In genomic region chr1:72284084-72284397, GRCh38 we compare ENCODE assay signal across 9 cellular contexts.
DNase-seq lines count a peak whose midpoint lies in the region; ATAC-seq lines count a peak whose summit lies in the region.
"Had no signal": no experiment of that assay in that cellular context is flagged by ENCODE, and none has a peak within 500 bp of the region (broad histone marks: within the 10 kb centered on the region; RNA-seq: fewer than 3 reads in every experiment).

No MANE protein-coding gene starts in this region.

- H3K9ac ChIP-seq in SK-N-MC (ENCODE audit: insufficient read length) (peak overlapping the region; percentile 70), iPS-18a (ENCODE audit: low read length) (peak overlapping the region; percentile 87)

- DNase-seq in NCI-H2029 (lab: John Stamatoyannopoulos, UW) = peak; percentile 66
- no peak for DNase-seq in NCI-H2029 treated with DMSO at 0.1 percent for 48 hours (lab: John Stamatoyannopoulos, UW)
- DNase-seq in SK-N-MC (ENCODE audit: low read depth, low spot score) = no peak
- peak in 2 of 49 donors; percentile 75 to 82 for DNase-seq in substantia nigra (lab: John Stamatoyannopoulos, UW)
- DNase-seq in LoVo (ENCODE audit: low spot score) = no peak
- DNase-seq in activated gamma-delta T cell (lab: John Stamatoyannopoulos, UW) = no peak
- DNase-seq: T-helper 9 cell had no signal

- peaks cover 34% of the 10 kb centered on the region for H3K27me3 ChIP-seq in iPS-18a (ENCODE audit: control insufficient read depth, insufficient read depth, low read length)

- no peak overlapping the region for H3K27ac ChIP-seq in SK-N-MC
- H3K27ac ChIP-seq in iPS-18a (ENCODE audit: low read length) = peak overlapping the region; percentile 52
- H3K27ac ChIP-seq in substantia nigra (ENCODE audit: low read depth, low read length, poor library complexity, severe bottlenecking) = peak overlapping the region; percentile 99

- no peak for ATAC-seq in GM21528 (IDR thresholded peaks at IDR 0.05; ENCODE audit: low FRiP score, unreplicated experiment)

- peaks cover 15% of the 10 kb centered on the region for H3K4me1 ChIP-seq in iPS-18a (ENCODE audit: control insufficient read depth, low read depth, low read length)

- H3K36me3 ChIP-seq in SK-N-MC (ENCODE audit: insufficient read depth, low read length) = no peaks in the 10 kb centered on the region
- H3K36me3 ChIP-seq in iPS-18a (ENCODE audit: control insufficient read depth, low read depth, low read length) = no peaks in the 10 kb centered on the region

- H3K4me3 ChIP-seq in SK-N-MC = peak overlapping the region; percentile 92
- H3K4me3 ChIP-seq in iPS-18a (ENCODE audit: low read length) = peak overlapping the region; percentile 96

- H3K9me3 ChIP-seq in SK-N-MC (ENCODE audit: low read depth, low read length) = no peaks in the 10 kb centered on the region
- no peaks in the 10 kb centered on the region for H3K9me3 ChIP-seq in iPS-18a (ENCODE audit: control insufficient read depth, low read depth, low read length)
